Comparison of ENCODE assay signal across 11 cellular contexts in genomic region chr1:149965440-149965839, GRCh38.
"Had no signal": no experiment of that assay in that cellular context is flagged by ENCODE, and none has a peak within 500 bp of the region (broad histone marks: within the 10 kb centered on the region; RNA-seq: fewer than 3 reads in every experiment).

No MANE protein-coding gene starts in this region.

- H3K27me3 ChIP-seq: cardiac muscle cell, esophagus muscularis mucosa, tibial artery had no signal

- H3K4me3 ChIP-seq: cardiac muscle cell, esophagus muscularis mucosa, tibial artery had no signal

- H3K27ac Mint-ChIP-seq: T-helper 1 cell treated with Interleukin-12 subunit alpha and Interleukin-12 subunit beta and Interleukin-4 antibody, amounts not matched to agents 30 μg/mL and 1 μg/mL, for 36 hours had no signal

- H3K9me3 Mint-ChIP-seq: T-helper 1 cell treated with Interleukin-12 subunit alpha and Interleukin-12 subunit beta and Interleukin-4 antibody, amounts not matched to agents 30 μg/mL and 1 μg/mL, for 36 hours had no signal

- H3K27ac ChIP-seq: cardiac muscle cell, esophagus muscularis mucosa, tibial artery had no signal

- ATAC-seq: sciatic nerve had no signal

- H3K9me3 ChIP-seq: esophagus muscularis mucosa, tibial artery had no signal

- H3K4me3 Mint-ChIP-seq: T-helper 1 cell treated with Interleukin-12 subunit alpha and Interleukin-12 subunit beta and Interleukin-4 antibody, amounts not matched to agents 30 μg/mL and 1 μg/mL, for 36 hours had no signal

- DNase-seq: activated CD4-positive, alpha-beta T cell treated with anti-CD3 and anti-CD28 coated beads, Interleukin-2, amount 50 U/mL, for 1 hour; activated gamma-delta T cell treated with Interleukin-2 at 50 U/mL for 16 hours; activated T-cell treated with anti-CD3 and anti-CD28 coated beads, Interleukin-2, amount 50 U/mL, for 1 hour; hippocampal formation; SIG-M5; stimulated activated CD4-positive, alpha-beta T cell treated with anti-CD3 and anti-CD28 coated beads, Interleukin-1b, Interleukin-23, amount 100 ng/mL, for 48 hours; tibial artery had no signal
